26 cellular contexts compared by ENCODE assay signal in the genomic region with DNA sequence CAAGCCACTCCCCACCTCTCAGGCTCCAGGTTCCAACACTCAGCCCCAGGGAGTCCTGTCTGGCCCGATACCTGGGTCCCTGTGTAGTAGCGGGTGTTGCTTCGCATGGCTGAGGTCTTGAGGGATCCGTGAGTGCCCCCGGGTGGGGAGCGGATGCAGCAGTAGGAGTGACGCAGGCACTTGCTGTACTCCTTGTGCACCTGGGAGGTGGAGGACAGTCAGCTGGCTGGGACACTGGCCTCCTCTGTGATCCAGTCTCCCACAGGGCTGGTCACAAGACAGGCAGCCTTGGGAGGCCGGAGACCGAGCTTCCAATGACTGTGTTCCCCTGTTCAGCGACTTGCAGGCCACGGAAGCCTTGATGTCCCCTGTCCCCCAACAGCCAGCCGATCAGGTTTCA. TPM values are rescaled to one million over a fixed set of nuclear protein-coding genes. Genes with fewer than 3 reads are reported as not detected.
DNase-seq lines count a peak whose midpoint lies in the region; ATAC-seq and TF ChIP-seq lines count a peak whose summit lies in the region.
"Had no signal": no experiment of that assay in that cellular context is flagged by ENCODE, and none has a peak within 500 bp of the region (broad histone marks: within the 10 kb centered on the region; RNA-seq: fewer than 3 reads in every experiment).

No MANE protein-coding gene starts in this region.

- no peaks in the 10 kb centered on the region for H3K27me3 ChIP-seq in CD4-positive, alpha-beta memory T cell (ENCODE audit: insufficient read depth, low read length)

- no peak overlapping the region for H3K4me3 ChIP-seq in CD4-positive, alpha-beta memory T cell (ENCODE audit: low read length in 2 of 2)
- H3K4me3 ChIP-seq: GM12878 had no signal

- peaks cover 11% of the 10 kb centered on the region for H3K36me3 Mint-ChIP-seq in activated CD4-positive, alpha-beta T cell treated with anti-CD3 and anti-CD28 coated beads for 36 hours (ENCODE audit: low read depth)
- H3K36me3 Mint-ChIP-seq in CD4-positive, alpha-beta memory T cell: peaks cover 4 to 17% of the 10 kb centered on the region in 2 donors
- H3K36me3 Mint-ChIP-seq in T-cell (peaks cover 15% of the 10 kb centered on the region), nephron progenitor cell (ENCODE audit: low read depth) (peaks cover 32% of the 10 kb centered on the region)

- no peak for TF ChIP-seq CTCF in nephron progenitor cell (IDR thresholded peaks at IDR 0.05)

- H3K9me3 ChIP-seq in CD4-positive, alpha-beta memory T cell (ENCODE audit: control insufficient read depth in 1 of 2, low read length in 2 of 2): no peaks in the 10 kb centered on the region

- H3K9me3 Mint-ChIP-seq in activated CD4-positive, alpha-beta T cell treated with anti-CD3 and anti-CD28 coated beads for 36 hours (ENCODE audit: low read depth): no peaks in the 10 kb centered on the region
- no peaks in the 10 kb centered on the region for H3K9me3 Mint-ChIP-seq in CD4-positive, alpha-beta memory T cell
- H3K9me3 Mint-ChIP-seq in T-cell (no peaks in the 10 kb centered on the region), nephron progenitor cell (no peaks in the 10 kb centered on the region)
- H3K9me3 Mint-ChIP-seq: HFFc6 had no signal

- intact Hi-C loops in activated CD4-positive, alpha-beta T cell treated with anti-CD3 and anti-CD28 coated beads for 36 hours (cut with DNase I, micrococcal nuclease): no loop called here
- intact Hi-C loops in CD4-positive, alpha-beta memory T cell (cut with micrococcal nuclease): no loop called here

- H3K27ac ChIP-seq in CD4-positive, alpha-beta memory T cell (ENCODE audit: low read depth, low read length): no peak overlapping the region

- peaks cover 30% of the 10 kb centered on the region for H3K4me1 ChIP-seq in CD4-positive, alpha-beta memory T cell (ENCODE audit: insufficient read depth, low read length)

- POLR2A ChIA-PET in activated CD4-positive, alpha-beta T cell treated with anti-CD3 and anti-CD28 coated beads for 36 hours (lab: Charles Lee): interaction anchor here (0.6 kb wide), 1 partner anchor 154 kb away, joined by 3 read pairs; no protein-coding TSS in a partner anchor
- POLR2A ChIA-PET in CD4-positive, alpha-beta memory T cell (lab: Charles Lee; ENCODE audit: partially characterized antibody): interaction anchor here (0.6 kb wide), 1 partner anchor 15 kb away, joined by 5 read pairs; no protein-coding TSS in a partner anchor
- POLR2A ChIA-PET in T-cell (lab: Charles Lee): interaction anchor here in 1 of 2 donors (0.7 kb wide), 1 partner anchor 11 kb away, joined by 5 read pairs; no protein-coding TSS in a partner anchor

- H3K4me1 Mint-ChIP-seq in activated CD4-positive, alpha-beta T cell treated with anti-CD3 and anti-CD28 coated beads for 36 hours: peaks cover 29% of the 10 kb centered on the region
- peaks cover 13 to 35% (median 22%) of the 10 kb centered on the region in 4 donors for H3K4me1 Mint-ChIP-seq in CD4-positive, alpha-beta memory T cell
- H3K4me1 Mint-ChIP-seq in T-cell (peaks cover 22 to 33% (median 27%) of the 10 kb centered on the region in 3 donors), nephron progenitor cell (peaks cover 33% of the 10 kb centered on the region)

- DNase-seq in activated CD4-positive, alpha-beta T cell treated with anti-CD3 and anti-CD28 coated beads for 36 hours: peak; percentile 3
- no peak for DNase-seq in activated CD4-positive, alpha-beta T cell treated with anti-CD3 and anti-CD28 coated beads for 1 hour
- DNase-seq in CD4-positive, alpha-beta memory T cell: no peak
- DNase-seq in T-cell (no peak), nephron progenitor cell (no peak), NCI-H82 (lab: John Stamatoyannopoulos, UW) (no peak)
- DNase-seq: 8988T, Calu3, DMS53, EL, HFFc6, KG1, MV-4-11, NCI-H1417, NCI-H187, NCI-H2227 treated with DMSO at 0.1 percent for 48 hours, NCI-H510A treated with DMSO at 0.1 percent for 48 hours, NCI-H774, PC-3, RPMI8226, SIG-M5 had no signal

- H3K27me3 Mint-ChIP-seq in activated CD4-positive, alpha-beta T cell treated with anti-CD3 and anti-CD28 coated beads for 36 hours: no peaks in the 10 kb centered on the region
- H3K27me3 Mint-ChIP-seq in CD4-positive, alpha-beta memory T cell: no peaks in the 10 kb centered on the region
- H3K27me3 Mint-ChIP-seq in T-cell (no peaks in the 10 kb centered on the region), nephron progenitor cell (ENCODE audit: low read depth, poor library complexity) (peaks cover 3% of the 10 kb centered on the region)
- H3K27me3 Mint-ChIP-seq: B cell had no signal

- no peak for ATAC-seq in activated CD4-positive, alpha-beta T cell treated with anti-CD3 and anti-CD28 coated beads for 36 hours
- ATAC-seq in T-cell (replicated peaks in 1 of 4): no peak
- ATAC-seq in HG02763 (IDR thresholded peaks at IDR 0.05; ENCODE audit: unreplicated experiment): no peak
- ATAC-seq in GM19023 (IDR thresholded peaks at IDR 0.05; ENCODE audit: unreplicated experiment): no peak
- ATAC-seq: GM12878, HepG2, PC-3 had no signal

- H3K36me3 ChIP-seq in CD4-positive, alpha-beta memory T cell (ENCODE audit: insufficient read depth, low read length): peaks cover 14% of the 10 kb centered on the region

- CTCF ChIA-PET in activated CD4-positive, alpha-beta T cell treated with anti-CD3 and anti-CD28 coated beads for 36 hours (lab: Charles Lee): no interaction called here
- CTCF ChIA-PET in CD4-positive, alpha-beta memory T cell (lab: Charles Lee; ENCODE audit: partially characterized antibody): interaction anchor here (1.6 kb wide), 1 partner anchor 16 kb away, joined by 4 read pairs; the partner anchor contains the start of gene ASF1B
- CTCF ChIA-PET in T-cell (lab: Charles Lee): no interaction called here

- peak overlapping the region; percentile 42 for H3K27ac Mint-ChIP-seq in activated CD4-positive, alpha-beta T cell treated with anti-CD3 and anti-CD28 coated beads for 36 hours
- peak overlapping the region in 5 of 7 donors; percentile 1 to 77 (median 57) for H3K27ac Mint-ChIP-seq in CD4-positive, alpha-beta memory T cell
- peak overlapping the region; percentile 53 to 62 for H3K27ac Mint-ChIP-seq in T-cell
- peak overlapping the region; percentile 21 for H3K27ac Mint-ChIP-seq in nephron progenitor cell
- H3K27ac Mint-ChIP-seq: B cell, HFFc6 had no signal

- H3K4me3 Mint-ChIP-seq in activated CD4-positive, alpha-beta T cell treated with anti-CD3 and anti-CD28 coated beads for 36 hours: no peak overlapping the region
- no peak overlapping the region for H3K4me3 Mint-ChIP-seq in CD4-positive, alpha-beta memory T cell
- H3K4me3 Mint-ChIP-seq in T-cell (no peak overlapping the region), nephron progenitor cell (no peak overlapping the region)
- H3K4me3 Mint-ChIP-seq: B cell, HFFc6 had no signal

RNA-seq across cellular contexts. Expression of gene ASF1B, which starts 16.3 kb away (rescaled TPM):
- total RNA-seq in activated CD4-positive, alpha-beta T cell treated with anti-CD3 and anti-CD28 coated beads for 36 hours: 10 to 100 TPM; 64.6 to 70.4 TPM
- 1 to 10 TPM; 2.3 to 3.0 TPM for total RNA-seq in CD4-positive, alpha-beta memory T cell
- 1 to 10 TPM; 1.8 to 3.0 TPM for polyA plus RNA-seq in CD4-positive, alpha-beta memory T cell
- 1 to 10 TPM; 2.6 to 4.4 (median 3.3) TPM for total RNA-seq in T-cell

RNA-seq across cellular contexts. Expression of gene PRKACA, which starts 35.2 kb away (rescaled TPM):
- 10 to 100 TPM; 58.1 to 68.7 TPM for total RNA-seq in activated CD4-positive, alpha-beta T cell treated with anti-CD3 and anti-CD28 coated beads for 36 hours
- 10 to 100 TPM; 48.9 to 51.7 TPM for total RNA-seq in CD4-positive, alpha-beta memory T cell
- 1 to 10 TPM in 1 of 2 donors, under 1 TPM in 1; 0.42 to 2.2 TPM for polyA plus RNA-seq in CD4-positive, alpha-beta memory T cell
- 10 to 100 TPM; 43.0 to 53.5 (median 48.9) TPM for total RNA-seq in T-cell

RNA-seq across cellular contexts. Expression of gene ADGRL1, which starts 53.3 kb away (rescaled TPM):
- total RNA-seq in activated CD4-positive, alpha-beta T cell treated with anti-CD3 and anti-CD28 coated beads for 36 hours: 10 to 100 TPM; 20.8 to 23.5 TPM
- total RNA-seq in CD4-positive, alpha-beta memory T cell: 10 to 100 TPM; 19.3 to 22.0 TPM
- polyA plus RNA-seq in CD4-positive, alpha-beta memory T cell: 1 to 10 TPM in 1 of 2 donors, under 1 TPM in 1; 0.55 to 1.3 TPM
- total RNA-seq in T-cell: 10 to 100 TPM; 19.9 to 31.2 (median 28.0) TPM

Comparison
In these comparisons a context has a peak if more than half of its experiments do, and no peak if none do; other contexts are left out.
1. RNA of gene ASF1B, which starts 16.3 kb away (total RNA-seq): 64.6 to 70.4 TPM in activated CD4-positive, alpha-beta T cell treated with anti-CD3 and anti-CD28 coated beads for 36 hours; 2.6 to 4.4 TPM in T-cell and 2.3 to 3.0 TPM in CD4-positive, alpha-beta memory T cell; every median in the first group is over 10 times any median in the second.
2. Peak in every context shown above with its lines, with median percentiles within 50 percentile points of each other: H3K27ac Mint-ChIP-seq.